Comparison of ENCODE assay signal across 8 cellular contexts in genomic region chr15:64635486-64635815, GRCh38.
A peak's percentile ranks its signal among the peaks of the same experiment; 100 is the strongest.
DNase-seq lines count a peak whose midpoint lies in the region; ATAC-seq lines count a peak whose summit lies in the region.

No MANE protein-coding gene starts in this region.

- DNase-seq in DMS 273 (lab: John Stamatoyannopoulos, UW; ENCODE audit: unreplicated experiment) (peak; percentile 20), DMS 273 treated with DMSO at 0.1 percent for 48 hours (lab: John Stamatoyannopoulos, UW) (no peak), T-cell (no peak), fibroblast of the conjunctiva (ENCODE audit: low read depth) (peak; percentile 57), pons (ENCODE audit: low spot score) (peak; percentile 28), COLO829 (ENCODE audit: low spot score) (no peak), H7 (no peak), NCI-H82 treated with DMSO at 0.1 percent for 48 hours (lab: John Stamatoyannopoulos, UW; ENCODE audit: unreplicated experiment) (no peak)

- no peaks in the 10 kb centered on the region for H3K36me3 ChIP-seq in H7 (replicated peaks; ENCODE audit: control insufficient read depth, insufficient read depth, low read length)

- no peaks in the 10 kb centered on the region for H3K27me3 ChIP-seq in H7 (ENCODE audit: control insufficient read depth, insufficient read depth, low read length)

- H3K4me3 ChIP-seq in H7 (ENCODE audit: insufficient read depth, low read depth, low read length), result no peak overlapping the region

- H3K36me3 Mint-ChIP-seq in T-cell, result peaks cover 28% of the 10 kb centered on the region

- H3K9me3 Mint-ChIP-seq in T-cell, result peaks cover 0 to 6% (median 3%) of the 10 kb centered on the region in 3 donors

- POLR2A ChIA-PET in T-cell (lab: Charles Lee), result interaction anchor here (0.5 to 1.0 kb wide), 4 partner anchors 11 to 210 kb away, joined by 3 to 4 read pairs (median 3); no protein-coding TSS in a partner anchor

- peak overlapping the region in 2 of 3 donors; percentile 22 to 71 for H3K4me3 Mint-ChIP-seq in T-cell

- no peak for ATAC-seq in T-cell (replicated peaks in 1 of 4)

- no peaks in the 10 kb centered on the region for H3K27me3 Mint-ChIP-seq in T-cell

- CTCF ChIA-PET in T-cell (lab: Charles Lee), result interaction anchor here (0.6 to 1.8 kb wide), 3 partner anchors 10 to 35 kb away, joined by 3 to 12 read pairs (median 10); no protein-coding TSS in a partner anchor

- H3K27ac Mint-ChIP-seq in T-cell, result peak overlapping the region; percentile 74 to 80

- H3K4me1 Mint-ChIP-seq in T-cell, result peaks cover 60 to 78% (median 76%) of the 10 kb centered on the region in 3 donors

Comparison
In these comparisons a context has a peak if more than half of its experiments do, and no peak if none do; other contexts are left out.
1. DNase-seq: peak in DMS 273 (single experiment), fibroblast of the conjunctiva (single experiment) and pons (single experiment); none in DMS 273 treated with DMSO at 0.1 percent for 48 hours (single experiment), T-cell (0 of 34), COLO829 (single experiment), H7 (single experiment) and NCI-H82 treated with DMSO at 0.1 percent for 48 hours (single experiment).